In genomic region chr2:235627682-235628081, GRCh38 we compare ENCODE assay signal across 18 cellular contexts.
DNase-seq lines count a peak whose midpoint lies in the region; ATAC-seq and TF ChIP-seq lines count a peak whose summit lies in the region.
"Had no signal": no experiment of that assay in that cellular context is flagged by ENCODE, and none has a peak within 500 bp of the region (broad histone marks: within the 10 kb centered on the region; RNA-seq: fewer than 3 reads in every experiment).

No MANE protein-coding gene starts in this region.

- H3K4me1 Mint-ChIP-seq in glutamatergic neuron (ENCODE audit: low read depth, unreplicated experiment) (peaks cover 26% of the 10 kb centered on the region), CD14-positive monocyte (no peaks in the 10 kb centered on the region)
- H3K4me1 Mint-ChIP-seq: IgD-negative memory B cell had no signal

- H3K4me3 Mint-ChIP-seq in glutamatergic neuron (ENCODE audit: unreplicated experiment) = peak overlapping the region; percentile 13
- H3K4me3 Mint-ChIP-seq in CD14-positive monocyte = no peak overlapping the region
- H3K4me3 Mint-ChIP-seq: IgD-negative memory B cell had no signal

- H3K27me3 Mint-ChIP-seq in glutamatergic neuron (ENCODE audit: unreplicated experiment) (peaks cover 2% of the 10 kb centered on the region), CD14-positive monocyte (ENCODE audit: low read depth in 3 of 3) (peaks cover 0 to 8% (median 6%) of the 10 kb centered on the region in 3 donors)
- H3K27me3 Mint-ChIP-seq: IgD-negative memory B cell had no signal

- peaks cover 0 to 13% of the 10 kb centered on the region in 2 donors for H3K4me1 ChIP-seq in right atrium auricular region

- DNase-seq in Right ventricle myocardium inferior (ENCODE audit: missing footprints) (no peak), right atrium auricular region (ENCODE audit: low spot score) (no peak), glutamatergic neuron (no peak), iris pigment epithelial cell (ENCODE audit: low read depth) (peak; percentile 27), NCI-H1930 (lab: John Stamatoyannopoulos, UW) (no peak), NCI-H510A (lab: John Stamatoyannopoulos, UW) (no peak), CD14-positive monocyte (ENCODE audit: low spot score) (no peak), NK-92 (lab: John Stamatoyannopoulos, UW; ENCODE audit: unreplicated experiment) (no peak)
- DNase-seq: DMS79 treated with DMSO at 0.1 percent for 48 hours, Karpas-422, NCI-H1417 treated with DMSO at 0.1 percent for 48 hours, NCI-H187 treated with DMSO at 0.1 percent for 48 hours, NCI-H446, NCI-H69, OCI-M1, SHP77 treated with DMSO at 0.1 percent for 48 hours had no signal

- H3K27ac ChIP-seq in right atrium auricular region = no peak overlapping the region
- H3K27ac ChIP-seq: 22Rv1 had no signal

- H3K9me3 ChIP-seq in right atrium auricular region = no peaks in the 10 kb centered on the region

- intact Hi-C loops in Right ventricle myocardium inferior (cut with DNase I) (no loop called here), CD14-positive monocyte (cut with micrococcal nuclease) (no loop called here)

- H3K27ac Mint-ChIP-seq in glutamatergic neuron (ENCODE audit: unreplicated experiment) (peak overlapping the region; percentile 1), CD14-positive monocyte (no peak overlapping the region)
- H3K27ac Mint-ChIP-seq: IgD-negative memory B cell had no signal

- H3K36me3 ChIP-seq in right atrium auricular region = no peaks in the 10 kb centered on the region

- no peaks in the 10 kb centered on the region for H3K27me3 ChIP-seq in right atrium auricular region

- no peaks in the 10 kb centered on the region for H3K36me3 Mint-ChIP-seq in glutamatergic neuron (ENCODE audit: unreplicated experiment)
- no peaks in the 10 kb centered on the region for H3K36me3 Mint-ChIP-seq in CD14-positive monocyte
- H3K36me3 Mint-ChIP-seq: IgD-negative memory B cell had no signal

- TF ChIP-seq CTCF in right atrium auricular region (IDR thresholded peaks at IDR 0.05) (no peak), glutamatergic neuron (IDR thresholded peaks at IDR 0.05; ENCODE audit: partially characterized antibody, unreplicated experiment) (no peak), CD14-positive monocyte (IDR thresholded peaks at IDR 0.05) (no peak)

- ATAC-seq in Right ventricle myocardium inferior = peak; percentile 56

- H3K4me3 ChIP-seq in right atrium auricular region = no peak overlapping the region

- peaks cover 15% of the 10 kb centered on the region for H3K9me3 Mint-ChIP-seq in glutamatergic neuron (ENCODE audit: unreplicated experiment)
- H3K9me3 Mint-ChIP-seq in CD14-positive monocyte = peaks cover 0 to 5% (median 3%) of the 10 kb centered on the region in 7 donors
